In genomic region chr1:26286064-26286416, GRCh38 we compare ENCODE assay signal across 9 cellular contexts. TPM values are rescaled to one million over a fixed set of nuclear protein-coding genes. Genes with fewer than 3 reads are reported as not detected.
DNase-seq lines count a peak whose midpoint lies in the region; ATAC-seq, FAIRE-seq and TF ChIP-seq lines count a peak whose summit lies in the region.
"Had no signal": no experiment of that assay in that cellular context is flagged by ENCODE, and none has a peak within 500 bp of the region (broad histone marks: within the 10 kb centered on the region; RNA-seq: fewer than 3 reads in every experiment).

No MANE protein-coding gene starts in this region.

- H2AFZ ChIP-seq in K562 (ENCODE audit: low read depth, low read length) = no peak overlapping the region

- peaks cover 10% of the 10 kb centered on the region for H3K36me3 ChIP-seq in CD4-positive, alpha-beta memory T cell (ENCODE audit: insufficient read depth, low read length)
- peaks cover 28% of the 10 kb centered on the region for H3K36me3 ChIP-seq in K562 (ENCODE audit: control insufficient read depth, insufficient read depth, low read length)
- H3K36me3 ChIP-seq in sigmoid colon = no peaks in the 10 kb centered on the region

- no peaks in the 10 kb centered on the region for H3K9me1 ChIP-seq in K562 (ENCODE audit: control insufficient read depth, insufficient read depth, low read length)

- peak overlapping the region; percentile 84 to 99 (median 98) for H3K27ac Mint-ChIP-seq in CD4-positive, alpha-beta memory T cell
- peak overlapping the region; percentile 80 to 100 (median 98) for H3K27ac Mint-ChIP-seq in IgD-negative memory B cell
- H3K27ac Mint-ChIP-seq in nephron progenitor cell = no peak overlapping the region

- peaks cover 100% of the 10 kb centered on the region for H3K4me1 ChIP-seq in CD4-positive, alpha-beta memory T cell (ENCODE audit: insufficient read depth, low read length)
- peaks cover 80 to 99% of the 10 kb centered on the region in 2 experiments for H3K4me1 ChIP-seq in K562 (replicated peaks in 1 of 2; ENCODE audit: control insufficient read depth in 2 of 2, insufficient read depth in 2 of 2, low read length in 2 of 2)
- H3K4me1 ChIP-seq in sigmoid colon = peaks cover 0 to 35% (median 28%) of the 10 kb centered on the region in 4 donors

- no peak for FAIRE-seq in K562 (lab: Jason Lieb, UNC)

- TF ChIP-seq EP300 in K562 (IDR thresholded peaks at IDR 0.05; ENCODE audit: low read length) = no peak
- no peak for TF ChIP-seq EP300 in sigmoid colon (IDR thresholded peaks at IDR 0.05)

- intact Hi-C loops in CD4-positive, alpha-beta memory T cell (cut with micrococcal nuclease) = no loop called here
- intact Hi-C loops in K562 (cut with micrococcal nuclease) (no loop called here), sigmoid colon (cut with DNase I) (no loop called here)

- H3K9ac ChIP-seq in K562 (ENCODE audit: insufficient read depth in 1 of 2, low read depth in 2 of 2, low read length in 2 of 2) = peak overlapping the region; percentile 27 to 61

- 0 out of 2 replicates have a peak overlapping the region, but pooled peaks have one; percentile 2 for H3K4me2 ChIP-seq in K562 (ENCODE audit: insufficient read depth, low read length)

- peak overlapping the region; percentile 91 for H3K27ac ChIP-seq in CD4-positive, alpha-beta memory T cell (ENCODE audit: low read depth, low read length)
- H3K27ac ChIP-seq in K562 (ENCODE audit: extremely low read depth, low read depth, low read length) (peak overlapping the region; percentile 69), sigmoid colon (peak overlapping the region; percentile 10 to 60 (median 36))

- no peak for TF ChIP-seq RAD21 in K562 (CRISPR knock-in tag; conservative IDR thresholded peaks at IDR 0.05 in 1 of 2, IDR thresholded peaks at IDR 0.05 in 1 of 2)

- H3K9me3 ChIP-seq in CD4-positive, alpha-beta memory T cell (ENCODE audit: control insufficient read depth in 1 of 2, low read length in 2 of 2) = no peaks in the 10 kb centered on the region
- H3K9me3 ChIP-seq in K562 (replicated peaks; ENCODE audit: control insufficient read depth, insufficient read depth, low read depth, low read length) (no peaks in the 10 kb centered on the region), sigmoid colon (no peaks in the 10 kb centered on the region)

- no peaks in the 10 kb centered on the region for H4K20me1 ChIP-seq in K562 (replicated peaks; ENCODE audit: control insufficient read depth, insufficient read depth, low read length)

- in situ Hi-C loops in K562 (cut with MboI) = loop anchor here (5.0 kb wide), 1 partner anchor 36 kb away; no protein-coding TSS in a partner anchor

- ATAC-seq in K562 (no peak), HG03571 (IDR thresholded peaks at IDR 0.05; ENCODE audit: unreplicated experiment) (no peak)

- H3K4me3 Mint-ChIP-seq in CD4-positive, alpha-beta memory T cell = peak overlapping the region in 5 of 8 donors; percentile 24 to 81 (median 51)
- peak overlapping the region in 3 of 4 donors; percentile 39 to 92 (median 41) for H3K4me3 Mint-ChIP-seq in IgD-negative memory B cell
- H3K4me3 Mint-ChIP-seq in nephron progenitor cell = no peak overlapping the region

- no peak for TF ChIP-seq CTCF in K562 (IDR thresholded peaks at IDR 0.05 in 2 of 3, conservative IDR thresholded peaks at IDR 0.05 in 1 of 3; ENCODE audit: insufficient read depth in 2 of 3, low read depth in 1 of 3, low read length in 3 of 3)
- no peak for TF ChIP-seq CTCF in sigmoid colon (IDR thresholded peaks at IDR 0.05)
- no peak for TF ChIP-seq CTCF in nephron progenitor cell (IDR thresholded peaks at IDR 0.05)

- H3K27me3 Mint-ChIP-seq in CD4-positive, alpha-beta memory T cell = no peaks in the 10 kb centered on the region
- H3K27me3 Mint-ChIP-seq in IgD-negative memory B cell (no peaks in the 10 kb centered on the region), nephron progenitor cell (ENCODE audit: low read depth, poor library complexity) (no peaks in the 10 kb centered on the region)

- DNase-seq in CD4-positive, alpha-beta memory T cell = no peak
- DNase-seq in K562 (ENCODE audit: extremely low read depth in 1 of 4, low spot score in 3 of 4) (no peak), sigmoid colon (no peak), nephron progenitor cell (no peak), activated gamma-delta T cell treated with Interleukin-2 at 50 U/mL for 16 hours (no peak)
- DNase-seq: NCI-H187 had no signal

- peak overlapping the region; percentile 11 to 34 for H3K4me3 ChIP-seq in CD4-positive, alpha-beta memory T cell (ENCODE audit: low read length in 2 of 2)
- H3K4me3 ChIP-seq in K562 (no peak overlapping the region), sigmoid colon (no peak overlapping the region)
- H3K4me3 ChIP-seq: lung had no signal

- peaks cover 7 to 28% of the 10 kb centered on the region in 2 donors for H3K36me3 Mint-ChIP-seq in CD4-positive, alpha-beta memory T cell
- H3K36me3 Mint-ChIP-seq in IgD-negative memory B cell (peaks cover 2% of the 10 kb centered on the region), nephron progenitor cell (ENCODE audit: low read depth) (no peaks in the 10 kb centered on the region)

- H3K79me2 ChIP-seq in K562 (ENCODE audit: control insufficient read depth, insufficient read depth, low read length) = peaks cover 7% of the 10 kb centered on the region; the same call in 2 of the 3 replicates

- no TSS peak for BruUV-seq in K562 (replicated peaks; lab: Mats Ljungman, UMichigan)

- 54% methylated on average over 2 of the region's 2 CpGs for WGBS in K562 (ENCODE audit: insufficient coverage, low coverage, missing lambda C conversion rate)
- 85 to 86% methylated on average over 2 of the region's 2 CpGs for WGBS in sigmoid colon, 2 donors

- no peaks in the 10 kb centered on the region for H3K27me3 ChIP-seq in CD4-positive, alpha-beta memory T cell (ENCODE audit: insufficient read depth, low read length)
- H3K27me3 ChIP-seq in K562 (ENCODE audit: control insufficient read depth in 2 of 2, insufficient read depth in 2 of 2, low read length in 2 of 2) (no peaks in the 10 kb centered on the region), sigmoid colon (no peaks in the 10 kb centered on the region)

- POLR2A ChIA-PET in CD4-positive, alpha-beta memory T cell (lab: Charles Lee; ENCODE audit: partially characterized antibody) = interaction anchor here (1.2 to 38.6 kb wide), 12 partner anchors 8 to 186 kb away, joined by 3 to 3358 read pairs (median 28); partner anchors contain the start of genes CD52, CEP85, HMGN2 and SH3BGRL3
- POLR2A ChIA-PET in K562 (lab: Yijun Ruan, JAX) = interaction anchor here (0.6 to 2.1 kb wide), 12 partner anchors 21 to 352 kb away, joined by 3 to 11 read pairs (median 3); partner anchors contain the start of gene CD52

- H3K4me1 Mint-ChIP-seq in CD4-positive, alpha-beta memory T cell = peaks cover 69 to 100% (median 88%) of the 10 kb centered on the region in 4 donors
- H3K4me1 Mint-ChIP-seq in IgD-negative memory B cell (peaks cover 40 to 89% (median 74%) of the 10 kb centered on the region in 3 donors), nephron progenitor cell (peaks cover 81% of the 10 kb centered on the region)

- CTCF ChIA-PET in CD4-positive, alpha-beta memory T cell (lab: Charles Lee; ENCODE audit: partially characterized antibody) = interaction anchor here (0.6 to 21.6 kb wide), 14 partner anchors 9 to 141 kb away, joined by 3 to 1027 read pairs (median 23); partner anchors contain the start of genes CD52, CEP85, SH3BGRL3 and UBXN11
- CTCF ChIA-PET in K562 (lab: Yijun Ruan, JAX; ENCODE audit: low intra/inter-chr PET ratio) = interaction anchor here (2.3 to 4.2 kb wide), 4 partner anchors 36 to 131 kb away, joined by 12 to 29 read pairs (median 19); no protein-coding TSS in a partner anchor

- no peak for TF ChIP-seq POLR2A in K562 (conservative IDR thresholded peaks at IDR 0.05)
- no peak for TF ChIP-seq POLR2A in sigmoid colon (IDR thresholded peaks at IDR 0.05)

- no peaks in the 10 kb centered on the region for H3K9me3 Mint-ChIP-seq in CD4-positive, alpha-beta memory T cell
- H3K9me3 Mint-ChIP-seq in IgD-negative memory B cell = no peaks in the 10 kb centered on the region
- H3K9me3 Mint-ChIP-seq in nephron progenitor cell = no peaks in the 10 kb centered on the region

RNA-seq across cellular contexts. Expression of gene SH3BGRL3, which starts 6.2 kb away (rescaled TPM):
- total RNA-seq in CD4-positive, alpha-beta memory T cell = 100 to 1,000 TPM; 293 to 305 TPM
- polyA plus RNA-seq in CD4-positive, alpha-beta memory T cell = 1,000 to 10,000 TPM in 1 of 2 donors, 100 to 1,000 TPM in 1; 979 to 1,531 TPM
- polyA plus RNA-seq in IgD-negative memory B cell (1,152 TPM), K562 (2011; rRNA removed) (50.3 and 83.3 TPM in 2 replicates), K562 (2014; fragmentation: Illumina TruSeq; extraction: Trizol) (140 and 152 TPM in 2 replicates), K562 (2014; fragmentation: Nextera tagmentation; extraction: Ambion mirVana) (100 to 1,000 TPM; 106 to 137 TPM), K562 (2014; rRNA removed) (31.1 and 33.8 TPM in 2 replicates), sigmoid colon (100 to 1,000 TPM; 303 to 575 (median 543) TPM)
- 38.1 and 86.2 TPM in 2 replicates for total RNA-seq in K562 (2011; cell fraction: chromatin; rRNA removed; ENCODE audit: low replicate concordance)
- 46.2 and 57.2 TPM in 2 replicates for total RNA-seq in K562 (2011; cell fraction: nucleolus; rRNA removed)
- total RNA-seq in K562 (2011; cell fraction: nucleoplasm; rRNA removed) = 65.8 and 101 TPM in 2 replicates
- total RNA-seq in K562 (2014; rRNA removed) (32.9 and 60.5 TPM in 2 replicates), K562 (2014; rRNA removed; fragmentation: Illumina TruSeq; extraction: Trizol) (29.8 and 30.3 TPM in 2 replicates), K562 (2015; rRNA removed; fragmentation: Illumina TruSeq; extraction: Trizol) (54.2 and 55.0 TPM in 2 replicates), K562 (2021) (96.2 and 110 TPM in 2 replicates), sigmoid colon (10 to 100 TPM; 32.9 to 41.5 (median 37.6) TPM)
- 116 and 139 TPM in 2 replicates for polyA plus RNA-seq in K562 (2011; cell fraction: cytosol; rRNA removed)
- 74.3 and 96.2 TPM in 2 replicates for polyA plus RNA-seq in K562 (2011; cell fraction: nucleus; rRNA removed)
- polyA plus RNA-seq in K562 (2012) = 175 and 179 TPM in 2 replicates
- 79.6 and 89.0 TPM in 2 replicates for polyA minus RNA-seq in K562 (2011; rRNA and poly(A)+ RNA removed)
- 86.5 and 93.9 TPM in 2 replicates for polyA minus RNA-seq in K562 (2011; cell fraction: cytosol; rRNA and poly(A)+ RNA removed)
- polyA minus RNA-seq in K562 (2011; cell fraction: nucleus; rRNA and poly(A)+ RNA removed) = 34.3 and 44.0 TPM in 2 replicates

RNA-seq across cellular contexts. Expression of gene UBXN11, which starts 20.4 kb away (rescaled TPM):
- 100 to 1,000 TPM; 115 to 117 TPM for total RNA-seq in CD4-positive, alpha-beta memory T cell
- 10 to 100 TPM; 13.3 to 17.4 TPM for polyA plus RNA-seq in CD4-positive, alpha-beta memory T cell
- polyA plus RNA-seq in IgD-negative memory B cell = 11.2 TPM
- total RNA-seq in K562 (2011; cell fraction: chromatin; rRNA removed; ENCODE audit: low replicate concordance) = 26.5 and 67.3 TPM in 2 replicates
- 42.6 and 44.4 TPM in 2 replicates for total RNA-seq in K562 (2011; cell fraction: nucleolus; rRNA removed)
- total RNA-seq in K562 (2011; cell fraction: nucleoplasm; rRNA removed) = 37.0 and 39.5 TPM in 2 replicates
- 11.3 and 11.5 TPM in 2 replicates for total RNA-seq in K562 (2014; rRNA removed)
- 2.6 and 4.0 TPM in 2 replicates for total RNA-seq in K562 (2014; rRNA removed; fragmentation: Illumina TruSeq; extraction: Trizol)
- total RNA-seq in K562 (2015; rRNA removed; fragmentation: Illumina TruSeq; extraction: Trizol) = 8.1 and 8.2 TPM in 2 replicates
- 20.2 and 24.9 TPM in 2 replicates for total RNA-seq in K562 (2021)
- 17.5 and 20.9 TPM in 2 replicates for polyA plus RNA-seq in K562 (2011; rRNA removed)
- polyA plus RNA-seq in K562 (2011; cell fraction: cytosol; rRNA removed) = 20.1 and 26.4 TPM in 2 replicates
- polyA plus RNA-seq in K562 (2011; cell fraction: nucleus; rRNA removed) = 134 and 188 TPM in 2 replicates
- 23.4 and 28.6 TPM in 2 replicates for polyA plus RNA-seq in K562 (2012)
- polyA plus RNA-seq in K562 (2014; fragmentation: Illumina TruSeq; extraction: Trizol) = 12.3 and 14.7 TPM in 2 replicates
- 1 to 10 TPM in 1 of 2 experiments, under 1 TPM in 1; 0.48 to 2.1 TPM for polyA plus RNA-seq in K562 (2014; fragmentation: Nextera tagmentation; extraction: Ambion mirVana)
- polyA plus RNA-seq in K562 (2014; rRNA removed) = 30.6 and 34.3 TPM in 2 replicates
- 9.3 and 10.4 TPM in 2 replicates for polyA minus RNA-seq in K562 (2011; rRNA and poly(A)+ RNA removed)
- 7.9 and 8.8 TPM in 2 replicates for polyA minus RNA-seq in K562 (2011; cell fraction: cytosol; rRNA and poly(A)+ RNA removed)
- polyA minus RNA-seq in K562 (2011; cell fraction: nucleus; rRNA and poly(A)+ RNA removed) = 26.3 and 27.6 TPM in 2 replicates
- total RNA-seq in sigmoid colon = 10 to 100 TPM in 3 of 4 donors, 1 to 10 TPM in 1; 9.8 to 17.7 (median 13.1) TPM
- polyA plus RNA-seq in sigmoid colon = 10 to 100 TPM in 1 of 3 donors, 1 to 10 TPM in 2; 3.0 to 22.7 (median 4.2) TPM

RNA-seq across cellular contexts. Expression of gene CD52, which starts 31.7 kb away (rescaled TPM):
- 1,000 to 10,000 TPM; 1,302 to 1,324 TPM for total RNA-seq in CD4-positive, alpha-beta memory T cell
- polyA plus RNA-seq in CD4-positive, alpha-beta memory T cell = over 10,000 TPM in 1 of 2 donors, 1,000 to 10,000 TPM in 1; 8,660 to 12,303 TPM
- polyA plus RNA-seq in IgD-negative memory B cell (10,525 TPM), K562 (2011; rRNA removed) (312 and 418 TPM in 2 replicates), K562 (2014; fragmentation: Illumina TruSeq; extraction: Trizol) (147 and 173 TPM in 2 replicates), K562 (2014; fragmentation: Nextera tagmentation; extraction: Ambion mirVana) (100 to 1,000 TPM; 355 to 488 TPM), K562 (2014; rRNA removed) (152 and 198 TPM in 2 replicates), sigmoid colon (100 to 1,000 TPM in 1 of 3 donors, 10 to 100 TPM in 2; 19.8 to 556 (median 41.4) TPM)
- total RNA-seq in K562 (2011; cell fraction: chromatin; rRNA removed; ENCODE audit: low replicate concordance) = 26.7 and 65.5 TPM in 2 replicates
- total RNA-seq in K562 (2011; cell fraction: nucleolus; rRNA removed) = 72.0 and 78.5 TPM in 2 replicates
- 50.2 and 55.9 TPM in 2 replicates for total RNA-seq in K562 (2011; cell fraction: nucleoplasm; rRNA removed)
- total RNA-seq in K562 (2014; rRNA removed) (34.9 and 43.3 TPM in 2 replicates), K562 (2014; rRNA removed; fragmentation: Illumina TruSeq; extraction: Trizol) (127 TPM in 2 replicates), K562 (2015; rRNA removed; fragmentation: Illumina TruSeq; extraction: Trizol) (182 and 185 TPM in 2 replicates), K562 (2021) (70.9 and 90.7 TPM in 2 replicates), sigmoid colon (1 to 10 TPM in 2 of 4 donors, not detected in 2; 1.6 to 5.7 TPM)
- polyA plus RNA-seq in K562 (2011; cell fraction: cytosol; rRNA removed) = 457 and 520 TPM in 2 replicates
- 77.7 and 147 TPM in 2 replicates for polyA plus RNA-seq in K562 (2011; cell fraction: nucleus; rRNA removed)
- 170 and 195 TPM in 2 replicates for polyA plus RNA-seq in K562 (2012)
- 56.1 and 74.7 TPM in 2 replicates for polyA minus RNA-seq in K562 (2011; rRNA and poly(A)+ RNA removed)
- polyA minus RNA-seq in K562 (2011; cell fraction: cytosol; rRNA and poly(A)+ RNA removed) = 28.1 and 33.6 TPM in 2 replicates
- 6.9 and 14.1 TPM in 2 replicates for polyA minus RNA-seq in K562 (2011; cell fraction: nucleus; rRNA and poly(A)+ RNA removed)

RNA-seq across cellular contexts. Expression of gene CEP85, which starts 52.0 kb away (rescaled TPM):
- 10 to 100 TPM; 20.4 to 21.9 TPM for total RNA-seq in CD4-positive, alpha-beta memory T cell
- polyA plus RNA-seq in CD4-positive, alpha-beta memory T cell = 1 to 10 TPM; 6.7 to 9.4 TPM
- 6.6 TPM for polyA plus RNA-seq in IgD-negative memory B cell
- total RNA-seq in K562 (2011; cell fraction: chromatin; rRNA removed; ENCODE audit: low replicate concordance) = 303 and 318 TPM in 2 replicates
- 171 and 180 TPM in 2 replicates for total RNA-seq in K562 (2011; cell fraction: nucleolus; rRNA removed)
- total RNA-seq in K562 (2011; cell fraction: nucleoplasm; rRNA removed) = 221 and 317 TPM in 2 replicates
- 75.9 and 77.9 TPM in 2 replicates for total RNA-seq in K562 (2014; rRNA removed)
- total RNA-seq in K562 (2014; rRNA removed; fragmentation: Illumina TruSeq; extraction: Trizol) = 89.6 and 92.6 TPM in 2 replicates
- total RNA-seq in K562 (2015; rRNA removed; fragmentation: Illumina TruSeq; extraction: Trizol) = 85.3 and 88.7 TPM in 2 replicates
- 80.2 and 84.8 TPM in 2 replicates for total RNA-seq in K562 (2021)
- 140 and 167 TPM in 2 replicates for polyA plus RNA-seq in K562 (2011; rRNA removed)
- 105 and 143 TPM in 2 replicates for polyA plus RNA-seq in K562 (2011; cell fraction: cytosol; rRNA removed)
- 433 and 499 TPM in 2 replicates for polyA plus RNA-seq in K562 (2011; cell fraction: nucleus; rRNA removed)
- polyA plus RNA-seq in K562 (2012) = 59.3 and 74.9 TPM in 2 replicates
- 102 and 107 TPM in 2 replicates for polyA plus RNA-seq in K562 (2014; fragmentation: Illumina TruSeq; extraction: Trizol)
- polyA plus RNA-seq in K562 (2014; fragmentation: Nextera tagmentation; extraction: Ambion mirVana) = 100 to 1,000 TPM in 1 of 2 experiments, 10 to 100 TPM in 1; 42.1 to 107 TPM
- 97.5 and 114 TPM in 2 replicates for polyA plus RNA-seq in K562 (2014; rRNA removed)
- polyA minus RNA-seq in K562 (2011; rRNA and poly(A)+ RNA removed) = 123 and 147 TPM in 2 replicates
- polyA minus RNA-seq in K562 (2011; cell fraction: cytosol; rRNA and poly(A)+ RNA removed) = 48.4 and 50.9 TPM in 2 replicates
- 106 and 172 TPM in 2 replicates for polyA minus RNA-seq in K562 (2011; cell fraction: nucleus; rRNA and poly(A)+ RNA removed)
- 1 to 10 TPM; 1.9 to 5.4 (median 3.3) TPM for total RNA-seq in sigmoid colon
- polyA plus RNA-seq in sigmoid colon = 10 to 100 TPM in 1 of 3 donors, 1 to 10 TPM in 2; 2.4 to 12.9 (median 9.7) TPM

Comparison
In these comparisons a context has a peak if more than half of its experiments do, and no peak if none do; other contexts are left out.
1. H3K27ac ChIP-seq: peak in every context shown above with its lines; median percentile 91 in CD4-positive, alpha-beta memory T cell; 69 in K562; 36 in sigmoid colon.
2. H3K4me3 ChIP-seq: peak in CD4-positive, alpha-beta memory T cell (2 of 2); none in K562 (single experiment) and sigmoid colon (0 of 4).
3. RNA of gene CD52, which starts 31.7 kb away (polyA plus RNA-seq): 8,660 to 12,303 TPM in CD4-positive, alpha-beta memory T cell and 10,525 TPM in IgD-negative memory B cell (single experiment); 77.7 to 520 TPM in K562 and 19.8 to 556 TPM in sigmoid colon; every median in the first group is over 10 times any median in the second.